Comparison of ENCODE assay signal across 17 cellular contexts in the genomic region with DNA sequence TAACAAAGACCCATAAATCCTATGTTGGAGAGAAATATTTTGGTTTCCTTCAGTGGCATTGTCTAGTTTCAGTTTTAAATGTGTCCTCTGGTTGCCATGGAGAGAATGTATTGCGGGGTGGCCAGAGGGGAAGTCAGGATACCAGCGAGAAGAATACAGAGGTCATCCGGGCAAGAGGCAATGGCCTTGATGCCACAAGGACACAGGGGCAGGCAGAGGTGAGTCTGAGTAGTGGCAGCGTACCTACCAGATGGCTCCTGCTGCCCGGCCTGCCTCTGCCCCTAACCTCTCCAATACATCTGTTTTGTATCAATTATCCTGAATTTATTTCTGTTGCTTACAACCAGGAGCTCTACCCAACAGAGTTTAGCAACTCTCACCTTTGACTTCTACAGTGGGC. TPM values are rescaled to one million over a fixed set of nuclear protein-coding genes. Genes with fewer than 3 reads are reported as not detected.
DNase-seq lines count a peak whose midpoint lies in the region; ATAC-seq, FAIRE-seq and TF ChIP-seq lines count a peak whose summit lies in the region.
"Had no signal": no experiment of that assay in that cellular context is flagged by ENCODE, and none has a peak within 500 bp of the region (broad histone marks: within the 10 kb centered on the region; RNA-seq: fewer than 3 reads in every experiment).

No MANE protein-coding gene starts in this region.

- H2BK15ac ChIP-seq in mesendoderm (replicated peaks; ENCODE audit: low read depth), result no peak overlapping the region

- intact Hi-C loops in right lobe of liver (cut with DNase I) (no loop called here), HepG2 (cut with micrococcal nuclease; ENCODE audit: unreplicated experiment) (no loop called here), spleen (cut with DNase I; ENCODE audit: low total_unique reads) (no loop called here), gastrocnemius medialis (cut with DNase I; ENCODE audit: low total_unique reads) (no loop called here)

- no peak overlapping the region for H3K4me3 ChIP-seq in right lobe of liver
- H3K4me3 ChIP-seq in HepG2 (replicated peaks in 1 of 3; ENCODE audit: insufficient read depth in 1 of 3, low read depth in 2 of 3, low read length in 3 of 3), result no peak overlapping the region
- no peak overlapping the region for H3K4me3 ChIP-seq in mesendoderm (ENCODE audit: low read length)
- no peak overlapping the region for H3K4me3 ChIP-seq in spleen
- no peak overlapping the region for H3K4me3 ChIP-seq in gastrocnemius medialis
- H3K4me3 ChIP-seq: A549, HAP-1 had no signal

- WGBS in right lobe of liver (ENCODE audit: insufficient coverage, low coverage, low lambda C conversion rate, missing lambda C conversion rate), result 19% methylated on average over 5 of the region's 5 CpGs
- 8% methylated on average over 5 of the region's 5 CpGs for WGBS in HepG2 (ENCODE audit: low lambda C conversion rate)
- WGBS in mesendoderm (ENCODE audit: extremely low coverage, insufficient coverage, low lambda C conversion rate), result no CpG with 5 or more reads among the region's 5 CpGs
- WGBS in spleen, 5 donors, result 54 to 73% (median 58%) methylated on average over 5 of the region's 5 CpGs

- POLR2A ChIA-PET in HepG2 (lab: Yijun Ruan, JAX), result no interaction called here

- no peak overlapping the region for H3K4me2 ChIP-seq in HepG2 (ENCODE audit: low read depth, low read length)
- H3K4me2 ChIP-seq in mesendoderm (ENCODE audit: low read length), result no peak overlapping the region
- H3K4me2 ChIP-seq: A549 had no signal

- H3K79me2 ChIP-seq in HepG2 (ENCODE audit: insufficient read depth, low read length) (no peaks in the 10 kb centered on the region), mesendoderm (ENCODE audit: control insufficient read depth, insufficient read depth, low read length) (no peaks in the 10 kb centered on the region)

- H2BK120ac ChIP-seq in mesendoderm (ENCODE audit: low read depth, low read length), result no peak overlapping the region

- TF ChIP-seq EP300 in HepG2 (IDR thresholded peaks at IDR 0.05; ENCODE audit: low read depth in 2 of 2, low read length in 2 of 2) (no peak), HepG2 (CRISPR knock-in tag; IDR thresholded peaks at IDR 0.05; ENCODE audit: borderline replicate concordance) (no peak)

- DNase-seq in right lobe of liver (peak in 1 of 3 donors; percentile 21), HepG2 (ENCODE audit: low spot score) (no peak), mesendoderm (no peak), spleen (peak; percentile 38), gastrocnemius medialis (no peak), cerebellum (ENCODE audit: low spot score) (no peak), mesenteric fat pad (ENCODE audit: low spot score) (no peak)
- DNase-seq: AML-193; CD4-positive, alpha-beta T cell; DMS153; DMS79 treated with DMSO at 0.1 percent for 48 hours; GF-D8 had no signal

- no peaks in the 10 kb centered on the region for H3K36me3 ChIP-seq in right lobe of liver
- H3K36me3 ChIP-seq in HepG2 (replicated peaks in 1 of 2; ENCODE audit: control insufficient read depth in 1 of 2, insufficient read depth in 2 of 2, low read length in 2 of 2), result no peaks in the 10 kb centered on the region
- no peaks in the 10 kb centered on the region for H3K36me3 ChIP-seq in mesendoderm (ENCODE audit: control insufficient read depth, insufficient read depth, low read length)
- H3K36me3 ChIP-seq in spleen, result no peaks in the 10 kb centered on the region
- no peaks in the 10 kb centered on the region for H3K36me3 ChIP-seq in gastrocnemius medialis
- H3K36me3 ChIP-seq: HAP-1 had no signal

- in situ Hi-C loops in HepG2 (cut with HindIII; ENCODE audit: extremely low pct_ligation_motif_present, low pct_unique_long_range_greater_than_20kb) (no loop called here), gastrocnemius medialis (cut with MboI; ENCODE audit: low sequenced_read_pairs in 4 of 4) (no loop called here)

- no peak overlapping the region for H4K5ac ChIP-seq in mesendoderm (ENCODE audit: low read length)

- H3K27ac ChIP-seq in right lobe of liver, result no peak overlapping the region
- H3K27ac ChIP-seq in HepG2 (ENCODE audit: extremely low read length, insufficient read depth, low read length), result no peak overlapping the region
- H3K27ac ChIP-seq in mesendoderm (ENCODE audit: low read depth, low read length), result peak overlapping the region; percentile 29
- H3K27ac ChIP-seq in spleen, result no peak overlapping the region
- no peak overlapping the region for H3K27ac ChIP-seq in gastrocnemius medialis
- H3K27ac ChIP-seq: 22Rv1, A549, C4-2B had no signal

- H2AK5ac ChIP-seq in mesendoderm (ENCODE audit: low read length), result no peak overlapping the region

- CTCF ChIA-PET in HepG2 (lab: Yijun Ruan, JAX; ENCODE audit: low intra/inter-chr PET ratio, low total read pairs), result no interaction called here

- H3K9me3 ChIP-seq in right lobe of liver (no peaks in the 10 kb centered on the region), HepG2 (ENCODE audit: low read length) (no peaks in the 10 kb centered on the region), spleen (no peaks in the 10 kb centered on the region), gastrocnemius medialis (no peaks in the 10 kb centered on the region)
- H3K9me3 ChIP-seq: A549, HAP-1 had no signal

- no peak overlapping the region for H4K8ac ChIP-seq in mesendoderm (ENCODE audit: low read depth, low read length)

- peak overlapping the region; percentile 49 for H3K56ac ChIP-seq in mesendoderm (ENCODE audit: low read length)

- BruUV-seq in HepG2 (replicated peaks; lab: Mats Ljungman, UMichigan), result no TSS peak

- TF ChIP-seq POLR2A in right lobe of liver (IDR thresholded peaks at IDR 0.05) (no peak), HepG2 (IDR thresholded peaks at IDR 0.05; ENCODE audit: insufficient read depth in 1 of 2, low read depth in 2 of 2, low read length in 2 of 2) (no peak), spleen (IDR thresholded peaks at IDR 0.05) (no peak), gastrocnemius medialis (IDR thresholded peaks at IDR 0.05) (no peak)

- H3K27me3 ChIP-seq in right lobe of liver (no peaks in the 10 kb centered on the region), HepG2 (ENCODE audit: control insufficient read depth in 1 of 2, insufficient read depth in 2 of 2, low read length in 2 of 2) (0 out of 5 replicates have a peak, but pooled peaks cover 0 to 7% of the 10 kb centered on the region in 2 experiments), mesendoderm (ENCODE audit: insufficient read depth, low read length, poor library complexity) (no peaks in the 10 kb centered on the region), spleen (replicated peaks in 1 of 7) (peaks cover 0 to 20% (median 0%) of the 10 kb centered on the region in 7 donors), gastrocnemius medialis (peaks cover 0 to 6% (median 2%) of the 10 kb centered on the region in 3 donors)

- no peak overlapping the region for H2AFZ ChIP-seq in HepG2 (ENCODE audit: low read length)

- H3K79me1 ChIP-seq in mesendoderm (ENCODE audit: low read length), result no peaks in the 10 kb centered on the region

- H3K4me1 ChIP-seq in right lobe of liver, result peaks cover 0 to 3% (median 0%) of the 10 kb centered on the region in 4 donors
- H3K4me1 ChIP-seq in HepG2 (ENCODE audit: insufficient read depth, low read length), result no peaks in the 10 kb centered on the region
- H3K4me1 ChIP-seq in mesendoderm (ENCODE audit: control insufficient read depth, low read depth, low read length), result no peaks in the 10 kb centered on the region
- peaks cover 0 to 4% (median 0%) of the 10 kb centered on the region in 6 donors for H3K4me1 ChIP-seq in spleen
- H3K4me1 ChIP-seq in gastrocnemius medialis, result no peaks in the 10 kb centered on the region
- H3K4me1 ChIP-seq: A549, HAP-1 had no signal

- H3K9ac ChIP-seq in HepG2 (ENCODE audit: insufficient read depth, low read depth, low read length) (no peak overlapping the region), mesendoderm (ENCODE audit: low read length) (no peak overlapping the region)

- H4K20me1 ChIP-seq in HepG2 (ENCODE audit: insufficient read depth, low read length), result no peaks in the 10 kb centered on the region

- FAIRE-seq in HepG2 (lab: Jason Lieb, UNC), result no peak
- FAIRE-seq: A549 had no signal

- no peak overlapping the region for H2BK5ac ChIP-seq in mesendoderm (ENCODE audit: low read length)

- TF ChIP-seq CTCF in right lobe of liver (IDR thresholded peaks at IDR 0.05), result no peak
- TF ChIP-seq CTCF in HepG2 (CRISPR knock-in tag; IDR thresholded peaks at IDR 0.05), result no peak
- TF ChIP-seq CTCF in spleen (IDR thresholded peaks at IDR 0.05 in 8 of 11, conservative IDR thresholded peaks at IDR 0.05 in 3 of 11), result no peak
- no peak for TF ChIP-seq CTCF in gastrocnemius medialis (IDR thresholded peaks at IDR 0.05 in 4 of 5, conservative IDR thresholded peaks at IDR 0.05 in 1 of 5)

- peak in 3 of 4 donors; percentile 28 to 50 (median 44) for ATAC-seq in right lobe of liver
- ATAC-seq in HepG2, result no peak
- ATAC-seq in gastrocnemius medialis, result no peak
- ATAC-seq: A549 had no signal

- no peak overlapping the region for H3K18ac ChIP-seq in mesendoderm (ENCODE audit: low read length)

- H3K23ac ChIP-seq in mesendoderm (ENCODE audit: low read length), result no peak overlapping the region

- H3K4ac ChIP-seq in mesendoderm (ENCODE audit: low read depth, low read length), result no peak overlapping the region

- no peak for TF ChIP-seq RAD21 in HepG2 (CRISPR knock-in tag; IDR thresholded peaks at IDR 0.05)

RNA-seq across cellular contexts. Expression of a gene that starts 14.9 kb away (rescaled TPM):
- total RNA-seq in right lobe of liver (1 to 10 TPM; 2.3 to 9.2 (median 6.9) TPM), HepG2 (2016; rRNA removed; fragmentation: Illumina TruSeq; extraction: Trizol) (0.53 and 1.8 TPM in 2 replicates), spleen (not detected), gastrocnemius medialis (under 1 TPM in 1 of 4 donors, not detected in 3; 0.13 TPM), cerebellum (not detected), mesenteric fat pad (0.93 TPM)
- total RNA-seq in HepG2 (2016; cell fraction: cytosol; rRNA removed; fragmentation: Illumina TruSeq; extraction: Trizol; ENCODE audit: low read depth), result 0.18 and 0.30 TPM in 2 replicates
- 0.67 and 1.9 TPM in 2 replicates for total RNA-seq in HepG2 (2016; cell fraction: insoluble cytoplasmic fraction; rRNA removed; fragmentation: Illumina TruSeq; extraction: Trizol)
- total RNA-seq in HepG2 (2016; cell fraction: membrane; rRNA removed; fragmentation: Illumina TruSeq; extraction: Trizol), result 0.34 TPM in 2 replicates
- 2.4 and 2.7 TPM in 2 replicates for total RNA-seq in HepG2 (2016; cell fraction: nucleus; rRNA removed; fragmentation: Illumina TruSeq; extraction: Trizol)
- polyA plus RNA-seq in HepG2 (2011; rRNA removed) (0.15 and 0.24 TPM in 2 replicates), spleen (not detected)
- 0.17 TPM in 2 replicates for polyA plus RNA-seq in HepG2 (2011; cell fraction: cytosol; rRNA removed)
- polyA plus RNA-seq in HepG2 (2011; cell fraction: nucleus; rRNA removed), result 0.77 and 0.85 TPM in 2 replicates
- polyA plus RNA-seq in HepG2 (2012), result 0.24 and 0.62 TPM in 2 replicates
- 0.11 and 0.12 TPM in 2 replicates for polyA plus RNA-seq in HepG2 (2016; cell fraction: cytosol; fragmentation: Illumina TruSeq; extraction: Trizol; ENCODE audit: low read depth)
- 0.47 and 0.52 TPM in 2 replicates for polyA plus RNA-seq in HepG2 (2016; cell fraction: insoluble cytoplasmic fraction; fragmentation: Illumina TruSeq; extraction: Trizol; ENCODE audit: low read depth)
- 0.19 and 0.21 TPM in 2 replicates for polyA plus RNA-seq in HepG2 (2016; cell fraction: membrane; fragmentation: Illumina TruSeq; extraction: Trizol; ENCODE audit: low read depth)
- polyA plus RNA-seq in HepG2 (2016; cell fraction: nucleus; fragmentation: Illumina TruSeq; extraction: Trizol; ENCODE audit: insufficient read depth, low read depth), result 2.2 and 3.4 TPM in 2 replicates
- 0.84 TPM in 1 of 2 replicates, not detected in the other for polyA minus RNA-seq in HepG2 (2011; rRNA and poly(A)+ RNA removed; ENCODE audit: low replicate concordance)
- 0.26 and 0.40 TPM in 2 replicates for polyA minus RNA-seq in HepG2 (2011; cell fraction: cytosol; rRNA and poly(A)+ RNA removed)
- 2.3 and 3.1 TPM in 2 replicates for polyA minus RNA-seq in HepG2 (2011; cell fraction: nucleus; rRNA and poly(A)+ RNA removed)
- polyA plus RNA-seq in mesendoderm (2013, experiment 1 of 2), result 3.8 TPM
- 4.1 TPM for polyA plus RNA-seq in mesendoderm (2013, experiment 2 of 2)
- total RNA-seq: CD4-positive, alpha-beta T cell had no signal
- polyA plus RNA-seq: BJ had no signal

Comparison
In these comparisons a context has a peak if more than half of its experiments do, and no peak if none do; other contexts are left out.
1. ATAC-seq: peak in right lobe of liver (3 of 4); none in HepG2 (single experiment) and gastrocnemius medialis (0 of 2).